16 cellular contexts compared by ENCODE assay signal in the genomic region with DNA sequence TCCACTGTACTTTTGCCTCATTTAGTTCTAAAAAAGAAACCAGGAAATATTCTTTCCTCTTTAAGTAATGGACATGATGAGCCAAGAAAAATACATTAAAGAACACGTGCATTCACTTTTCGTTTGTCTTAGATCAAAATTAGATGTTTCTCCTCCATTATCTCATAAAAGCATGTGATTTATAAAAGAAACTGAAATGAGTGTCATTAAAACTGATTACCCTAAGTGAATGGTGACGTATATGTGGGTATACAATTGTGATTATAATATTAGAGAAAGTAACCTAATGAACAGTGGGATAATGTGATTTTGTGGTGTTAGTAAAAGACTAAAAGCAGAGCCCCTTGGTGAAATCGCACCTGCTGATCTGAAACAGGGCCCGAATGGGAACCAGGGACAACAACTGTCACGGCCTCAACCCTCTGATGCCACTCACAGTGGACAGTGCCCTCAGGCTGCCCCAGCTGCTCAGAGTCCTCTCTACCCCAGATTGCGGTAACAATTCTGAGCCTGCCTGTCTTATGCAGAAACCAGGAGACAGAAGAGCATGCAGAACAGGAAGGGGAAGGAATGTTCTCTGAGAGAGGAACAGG. TPM values are rescaled to one million over a fixed set of nuclear protein-coding genes. Genes with fewer than 3 reads are reported as not detected.
A peak's percentile ranks its signal among the peaks of the same experiment; 100 is the strongest.
DNase-seq lines count a peak whose midpoint lies in the region; ATAC-seq and TF ChIP-seq lines count a peak whose summit lies in the region.
"Had no signal": no experiment of that assay in that cellular context is flagged by ENCODE, and none has a peak within 500 bp of the region (broad histone marks: within the 10 kb centered on the region; RNA-seq: fewer than 3 reads in every experiment).

No MANE protein-coding gene starts in this region.

- H3K36me3 Mint-ChIP-seq in natural killer cell treated with Interleukin-12 subunit alpha and Interleukin-12 subunit beta and Interleukin-15 and Interleukin-18, amount 100 ng/mL, for 72 hours: no peaks in the 10 kb centered on the region
- H3K36me3 Mint-ChIP-seq: CD8-positive, alpha-beta T cell had no signal

- peak; percentile 44; the same call in 1 of the 3 replicates for ATAC-seq in SK-N-SH treated with all-trans-retinoic acid at 6 μM for 48 hours
- ATAC-seq in natural killer cell treated with Interleukin-12 subunit alpha and Interleukin-12 subunit beta and Interleukin-15 and Interleukin-18, amount 100 ng/mL, for 72 hours: no peak
- ATAC-seq: A549; CD8-positive, alpha-beta T cell; K562 had no signal

- H3K4me1 Mint-ChIP-seq in natural killer cell treated with Interleukin-12 subunit alpha and Interleukin-12 subunit beta and Interleukin-15 and Interleukin-18, amount 100 ng/mL, for 72 hours (ENCODE audit: low read depth in 2 of 2): no peaks in the 10 kb centered on the region

- H3K27me3 Mint-ChIP-seq in natural killer cell treated with Interleukin-12 subunit alpha and Interleukin-12 subunit beta and Interleukin-15 and Interleukin-18, amount 100 ng/mL, for 72 hours: peaks cover 12 to 15% of the 10 kb centered on the region in 2 donors

- no peak overlapping the region for H3K4me3 Mint-ChIP-seq in natural killer cell treated with Interleukin-12 subunit alpha and Interleukin-12 subunit beta and Interleukin-15 and Interleukin-18, amount 100 ng/mL, for 72 hours
- H3K4me3 Mint-ChIP-seq: CD8-positive, alpha-beta T cell; HFFc6 had no signal

- no peaks in the 10 kb centered on the region for H3K9me3 Mint-ChIP-seq in natural killer cell treated with Interleukin-12 subunit alpha and Interleukin-12 subunit beta and Interleukin-15 and Interleukin-18, amount 100 ng/mL, for 72 hours
- H3K9me3 Mint-ChIP-seq: CD8-positive, alpha-beta T cell had no signal

- no peak overlapping the region for H3K27ac Mint-ChIP-seq in natural killer cell treated with Interleukin-12 subunit alpha and Interleukin-12 subunit beta and Interleukin-15 and Interleukin-18, amount 100 ng/mL, for 72 hours
- H3K27ac Mint-ChIP-seq: CD8-positive, alpha-beta T cell; HFFc6 had no signal

- DNase-seq in NCI-H748 (lab: John Stamatoyannopoulos, UW; ENCODE audit: unreplicated experiment) (peak; percentile 19), NCI-H748 treated with DMSO at 0.1 percent for 48 hours (lab: John Stamatoyannopoulos, UW) (no peak), left kidney (ENCODE audit: low read depth, low spot score) (peak; percentile 37), SKM-1 treated with dmso at 0.1 percent for 144 hours (lab: John Stamatoyannopoulos, UW; ENCODE audit: unreplicated experiment) (no peak), NCI-H2196 treated with DMSO at 0.1 percent for 48 hours (lab: John Stamatoyannopoulos, UW; ENCODE audit: unreplicated experiment) (no peak)
- no peak for DNase-seq in natural killer cell treated with Interleukin-12 subunit alpha and Interleukin-12 subunit beta and Interleukin-15 and Interleukin-18, amount 100 ng/mL, for 72 hours (ENCODE audit: low spot score)
- DNase-seq: Calu3; CD8-positive, alpha-beta T cell; DMS79 treated with DMSO at 0.1 percent for 48 hours; GM23248; HCEC 1CT; HFFc6; IMR-90 had no signal

TF ChIP-seq in SK-N-SH treated with all-trans-retinoic acid at 6 μM for 48 hours, 23 proteins besides CTCF, POLR2A, EP300 and RAD21:
- TF ChIP-seq, protein P1, sequence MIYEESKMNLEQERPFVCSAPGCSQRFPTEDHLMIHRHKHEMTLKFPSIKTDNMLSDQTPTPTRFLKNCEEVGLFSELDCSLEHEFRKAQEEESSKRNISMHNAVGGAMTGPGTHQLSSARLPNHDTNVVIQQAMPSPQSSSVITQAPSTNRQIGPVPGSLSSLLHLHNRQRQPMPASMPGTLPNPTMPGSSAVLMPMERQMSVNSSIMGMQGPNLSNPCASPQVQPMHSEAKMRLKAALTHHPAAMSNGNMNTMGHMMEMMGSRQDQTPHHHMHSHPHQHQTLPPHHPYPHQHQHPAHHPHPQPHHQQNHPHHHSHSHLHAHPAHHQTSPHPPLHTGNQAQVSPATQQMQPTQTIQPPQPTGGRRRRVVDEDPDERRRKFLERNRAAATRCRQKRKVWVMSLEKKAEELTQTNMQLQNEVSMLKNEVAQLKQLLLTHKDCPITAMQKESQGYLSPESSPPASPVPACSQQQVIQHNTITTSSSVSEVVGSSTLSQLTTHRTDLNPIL (CRISPR knock-in tag; IDR thresholded peaks at IDR 0.05; ENCODE audit: low read depth): peak; percentile 93
- TF ChIP-seq ZNF70 (CRISPR knock-in tag; IDR thresholded peaks at IDR 0.05) (peak; percentile 9; the same call in 1 of the 2 replicates), BACH2 (CRISPR knock-in tag; IDR thresholded peaks at IDR 0.05; ENCODE audit: borderline replicate concordance) (no peak), TOX (CRISPR knock-in tag; IDR thresholded peaks at IDR 0.05; ENCODE audit: borderline replicate concordance) (no peak), ESRRG (CRISPR knock-in tag; IDR thresholded peaks at IDR 0.05) (peak; percentile 95; the same call in 1 of the 2 replicates), ZNF8 (CRISPR knock-in tag; IDR thresholded peaks at IDR 0.05) (0 out of 2 replicates have a peak, but pooled peaks have one; percentile 53), CSDC2 (CRISPR knock-in tag; IDR thresholded peaks at IDR 0.05) (no peak), SNAI2 (CRISPR knock-in tag; IDR thresholded peaks at IDR 0.05) (peak; percentile 93; the same call in 1 of the 2 replicates), TCF4 (CRISPR knock-in tag; IDR thresholded peaks at IDR 0.05; ENCODE audit: borderline replicate concordance) (peak; percentile 85; the same call in 1 of the 2 replicates), ISL1 (CRISPR knock-in tag; IDR thresholded peaks at IDR 0.05) (peak; percentile 99), ZNF565 (CRISPR knock-in tag; conservative IDR thresholded peaks at IDR 0.05; ENCODE audit: low read depth) (peak; percentile 84; the same call in 1 of the 2 replicates), ZFP3 (CRISPR knock-in tag; IDR thresholded peaks at IDR 0.05) (no peak), GLIS3 (CRISPR knock-in tag; IDR thresholded peaks at IDR 0.05) (peak; percentile 93), PPARA (CRISPR knock-in tag; IDR thresholded peaks at IDR 0.05; ENCODE audit: borderline replicate concordance) (peak; percentile 70; the same call in 1 of the 2 replicates)
- TF ChIP-seq, protein P2, sequence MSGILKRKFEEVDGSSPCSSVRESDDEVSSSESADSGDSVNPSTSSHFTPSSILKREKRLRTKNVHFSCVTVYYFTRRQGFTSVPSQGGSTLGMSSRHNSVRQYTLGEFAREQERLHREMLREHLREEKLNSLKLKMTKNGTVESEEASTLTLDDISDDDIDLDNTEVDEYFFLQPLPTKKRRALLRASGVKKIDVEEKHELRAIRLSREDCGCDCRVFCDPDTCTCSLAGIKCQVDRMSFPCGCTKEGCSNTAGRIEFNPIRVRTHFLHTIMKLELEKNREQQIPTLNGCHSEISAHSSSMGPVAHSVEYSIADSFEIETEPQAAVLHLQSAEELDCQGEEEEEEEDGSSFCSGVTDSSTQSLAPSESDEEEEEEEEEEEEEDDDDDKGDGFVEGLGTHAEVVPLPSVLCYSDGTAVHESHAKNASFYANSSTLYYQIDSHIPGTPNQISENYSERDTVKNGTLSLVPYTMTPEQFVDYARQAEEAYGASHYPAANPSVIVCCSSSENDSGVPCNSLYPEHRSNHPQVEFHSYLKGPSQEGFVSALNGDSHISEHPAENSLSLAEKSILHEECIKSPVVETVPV (CRISPR knock-in tag; IDR thresholded peaks at IDR 0.05): peak; percentile 90
- TF ChIP-seq, protein P3, sequence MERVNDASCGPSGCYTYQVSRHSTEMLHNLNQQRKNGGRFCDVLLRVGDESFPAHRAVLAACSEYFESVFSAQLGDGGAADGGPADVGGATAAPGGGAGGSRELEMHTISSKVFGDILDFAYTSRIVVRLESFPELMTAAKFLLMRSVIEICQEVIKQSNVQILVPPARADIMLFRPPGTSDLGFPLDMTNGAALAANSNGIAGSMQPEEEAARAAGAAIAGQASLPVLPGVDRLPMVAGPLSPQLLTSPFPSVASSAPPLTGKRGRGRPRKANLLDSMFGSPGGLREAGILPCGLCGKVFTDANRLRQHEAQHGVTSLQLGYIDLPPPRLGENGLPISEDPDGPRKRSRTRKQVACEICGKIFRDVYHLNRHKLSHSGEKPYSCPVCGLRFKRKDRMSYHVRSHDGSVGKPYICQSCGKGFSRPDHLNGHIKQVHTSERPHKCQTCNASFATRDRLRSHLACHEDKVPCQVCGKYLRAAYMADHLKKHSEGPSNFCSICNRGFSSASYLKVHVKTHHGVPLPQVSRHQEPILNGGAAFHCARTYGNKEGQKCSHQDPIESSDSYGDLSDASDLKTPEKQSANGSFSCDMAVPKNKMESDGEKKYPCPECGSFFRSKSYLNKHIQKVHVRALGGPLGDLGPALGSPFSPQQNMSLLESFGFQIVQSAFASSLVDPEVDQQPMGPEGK (CRISPR knock-in tag; IDR thresholded peaks at IDR 0.05; ENCODE audit: borderline replicate concordance): 0 out of 2 replicates have a peak, but pooled peaks have one; percentile 18
- TF ChIP-seq, protein P4, sequence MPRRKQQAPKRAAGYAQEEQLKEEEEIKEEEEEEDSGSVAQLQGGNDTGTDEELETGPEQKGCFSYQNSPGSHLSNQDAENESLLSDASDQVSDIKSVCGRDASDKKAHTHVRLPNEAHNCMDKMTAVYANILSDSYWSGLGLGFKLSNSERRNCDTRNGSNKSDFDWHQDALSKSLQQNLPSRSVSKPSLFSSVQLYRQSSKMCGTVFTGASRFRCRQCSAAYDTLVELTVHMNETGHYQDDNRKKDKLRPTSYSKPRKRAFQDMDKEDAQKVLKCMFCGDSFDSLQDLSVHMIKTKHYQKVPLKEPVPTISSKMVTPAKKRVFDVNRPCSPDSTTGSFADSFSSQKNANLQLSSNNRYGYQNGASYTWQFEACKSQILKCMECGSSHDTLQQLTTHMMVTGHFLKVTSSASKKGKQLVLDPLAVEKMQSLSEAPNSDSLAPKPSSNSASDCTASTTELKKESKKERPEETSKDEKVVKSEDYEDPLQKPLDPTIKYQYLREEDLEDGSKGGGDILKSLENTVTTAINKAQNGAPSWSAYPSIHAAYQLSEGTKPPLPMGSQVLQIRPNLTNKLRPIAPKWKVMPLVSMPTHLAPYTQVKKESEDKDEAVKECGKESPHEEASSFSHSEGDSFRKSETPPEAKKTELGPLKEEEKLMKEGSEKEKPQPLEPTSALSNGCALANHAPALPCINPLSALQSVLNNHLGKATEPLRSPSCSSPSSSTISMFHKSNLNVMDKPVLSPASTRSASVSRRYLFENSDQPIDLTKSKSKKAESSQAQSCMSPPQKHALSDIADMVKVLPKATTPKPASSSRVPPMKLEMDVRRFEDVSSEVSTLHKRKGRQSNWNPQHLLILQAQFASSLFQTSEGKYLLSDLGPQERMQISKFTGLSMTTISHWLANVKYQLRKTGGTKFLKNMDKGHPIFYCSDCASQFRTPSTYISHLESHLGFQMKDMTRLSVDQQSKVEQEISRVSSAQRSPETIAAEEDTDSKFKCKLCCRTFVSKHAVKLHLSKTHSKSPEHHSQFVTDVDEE (CRISPR knock-in tag; IDR thresholded peaks at IDR 0.05): peak; percentile 88

RNA-seq across cellular contexts. Expression of a gene that starts 25.7 kb away (rescaled TPM):
- total RNA-seq in natural killer cell treated with Interleukin-12 subunit alpha and Interleukin-12 subunit beta and Interleukin-15 and Interleukin-18, amount 100 ng/mL, for 72 hours: under 1 TPM; 0.36 to 0.89 TPM
- total RNA-seq: CD8-positive, alpha-beta T cell; GM23248; HFFc6; IMR-90; K562 had no signal

Comparison
In these comparisons a context has a peak if more than half of its experiments do, and no peak if none do; other contexts are left out.
1. DNase-seq: peak in NCI-H748 (single experiment) and left kidney (single experiment); none in NCI-H748 treated with DMSO at 0.1 percent for 48 hours (single experiment), SKM-1 treated with dmso at 0.1 percent for 144 hours (single experiment), NCI-H2196 treated with DMSO at 0.1 percent for 48 hours (single experiment) and natural killer cell treated with Interleukin-12 subunit alpha and Interleukin-12 subunit beta and Interleukin-15 and Interleukin-18, amount 100 ng/mL, for 72 hours (single experiment).